Comparison of ENCODE assay signal across 21 cellular contexts in genomic region chr9:133786936-133787748, GRCh38. TPM values are rescaled to one million over a fixed set of nuclear protein-coding genes. Genes with fewer than 3 reads are reported as not detected.
A peak's percentile ranks its signal among the peaks of the same experiment; 100 is the strongest.
DNase-seq lines count a peak whose midpoint lies in the region; ATAC-seq, FAIRE-seq and TF ChIP-seq lines count a peak whose summit lies in the region.
"Had no signal": no experiment of that assay in that cellular context is flagged by ENCODE, and none has a peak within 500 bp of the region (broad histone marks: within the 10 kb centered on the region; RNA-seq: fewer than 3 reads in every experiment).

No MANE protein-coding gene starts in this region.

- H2AFZ ChIP-seq in Loucy (ENCODE audit: low read length) (no peak overlapping the region), astrocyte (ENCODE audit: low read depth, low read length) (no peak overlapping the region)

- FAIRE-seq in astrocyte (lab: Jason Lieb, UNC), result no peak
- FAIRE-seq: RCC 7860 had no signal

- no peak overlapping the region for H3K27ac ChIP-seq in astrocyte (ENCODE audit: low read depth, low read length)
- H3K27ac ChIP-seq in spleen, result peak overlapping the region; percentile 13 to 86 (median 71)
- H3K27ac ChIP-seq: breast epithelium, left ventricle myocardium inferior, right atrium auricular region, upper lobe of left lung had no signal

- H4K20me1 ChIP-seq in Loucy (ENCODE audit: insufficient read depth, low read length, poor library complexity, severe bottlenecking), result no peaks in the 10 kb centered on the region
- H4K20me1 ChIP-seq in astrocyte (ENCODE audit: insufficient read depth, low read length), result peaks cover 25% of the 10 kb centered on the region

- H3K9ac ChIP-seq in Loucy (ENCODE audit: low read depth, low read length, poor library complexity, severe bottlenecking), result peak overlapping the region; percentile 24
- H3K9ac ChIP-seq in astrocyte (ENCODE audit: low read length), result no peak overlapping the region

- peaks cover 3% of the 10 kb centered on the region; the same call in 1 of the 2 replicates for H3K36me3 ChIP-seq in Loucy (ENCODE audit: insufficient read depth, low read length)
- H3K36me3 ChIP-seq in astrocyte (ENCODE audit: insufficient read depth, low read length), result peaks cover 4% of the 10 kb centered on the region
- peaks cover 0 to 73% (median 3%) of the 10 kb centered on the region in 6 donors for H3K36me3 ChIP-seq in spleen
- H3K36me3 ChIP-seq: breast epithelium, right atrium auricular region had no signal

- no peaks in the 10 kb centered on the region for H3K36me3 Mint-ChIP-seq in activated naive CD8-positive, alpha-beta T cell treated with anti-CD3 and anti-CD28 coated beads for 36 hours
- H3K36me3 Mint-ChIP-seq in activated naive CD8-positive, alpha-beta T cell treated with anti-CD3 and anti-CD28 coated beads, Interleukin-2, amount 50 U/mL, for 24 hours (ENCODE audit: low read depth), result no peaks in the 10 kb centered on the region
- H3K36me3 Mint-ChIP-seq in astrocyte (ENCODE audit: low read depth, unreplicated experiment), result peaks cover 10% of the 10 kb centered on the region
- H3K36me3 Mint-ChIP-seq: activated naive CD4-positive, alpha-beta T cell treated with anti-CD3 and anti-CD28 coated beads, Interleukin-2, amount 50 U/mL, for 24 hours had no signal

- H3K9me2 ChIP-seq in Loucy (replicated peaks; ENCODE audit: low read depth, low read length), result no peaks in the 10 kb centered on the region

- H3K27me3 ChIP-seq in Loucy (ENCODE audit: insufficient read depth, low read length, poor library complexity, severe bottlenecking) (no peaks in the 10 kb centered on the region), astrocyte (ENCODE audit: insufficient read depth, low read length) (no peaks in the 10 kb centered on the region), spleen (replicated peaks in 1 of 7) (peaks cover 0 to 68% (median 0%) of the 10 kb centered on the region in 7 donors)
- H3K27me3 ChIP-seq: breast epithelium, right atrium auricular region, upper lobe of left lung had no signal

- H3K4me1 ChIP-seq in Loucy (ENCODE audit: insufficient read depth, low read length, poor library complexity, severe bottlenecking) (peaks cover 27% of the 10 kb centered on the region), astrocyte (ENCODE audit: insufficient read depth, low read length) (peaks cover 3% of the 10 kb centered on the region), spleen (peaks cover 15 to 85% (median 74%) of the 10 kb centered on the region in 6 donors)
- H3K4me1 ChIP-seq: breast epithelium had no signal

- H3K4me3 ChIP-seq in Loucy (ENCODE audit: low read length, poor library complexity, severe bottlenecking) (peak overlapping the region; percentile 37), astrocyte (ENCODE audit: insufficient read depth, low read depth, low read length) (no peak overlapping the region), spleen (peak overlapping the region in 1 of 8 donors; percentile 22)
- H3K4me3 ChIP-seq: breast epithelium, left ventricle myocardium inferior, right atrium auricular region, upper lobe of left lung had no signal

- WGBS in spleen, 5 donors, result 76 to 83% (median 78%) methylated on average over 13 to 16 of the region's 16 CpGs

- no peaks in the 10 kb centered on the region for H3K9me3 ChIP-seq in Loucy (ENCODE audit: insufficient read depth, low read depth, low read length)
- no peaks in the 10 kb centered on the region for H3K9me3 ChIP-seq in astrocyte (ENCODE audit: insufficient read depth, low read depth, low read length)
- H3K9me3 ChIP-seq in spleen, result no peaks in the 10 kb centered on the region
- H3K9me3 ChIP-seq: breast epithelium, left ventricle myocardium inferior, right atrium auricular region, upper lobe of left lung had no signal

- no peak overlapping the region for H3K4me3 Mint-ChIP-seq in activated naive CD8-positive, alpha-beta T cell treated with anti-CD3 and anti-CD28 coated beads for 36 hours
- no peak overlapping the region for H3K4me3 Mint-ChIP-seq in activated naive CD8-positive, alpha-beta T cell treated with anti-CD3 and anti-CD28 coated beads, Interleukin-2, amount 50 U/mL, for 24 hours
- no peak overlapping the region for H3K4me3 Mint-ChIP-seq in astrocyte (ENCODE audit: unreplicated experiment)
- H3K4me3 Mint-ChIP-seq: activated naive CD4-positive, alpha-beta T cell treated with anti-CD3 and anti-CD28 coated beads, Interleukin-2, amount 50 U/mL, for 24 hours; CD4-positive, alpha-beta T cell; stimulated activated naive CD8-positive, alpha-beta T cell treated with anti-CD3 and anti-CD28 coated beads, Interleukin-15, amount 100 ng/mL, for 72 hours had no signal

- no peak for ATAC-seq in activated naive CD8-positive, alpha-beta T cell treated with anti-CD3 and anti-CD28 coated beads, Interleukin-2, amount 50 U/mL, for 24 hours
- ATAC-seq in HG03045 (IDR thresholded peaks at IDR 0.05; ENCODE audit: unreplicated experiment), result no peak
- ATAC-seq: stimulated activated naive CD8-positive, alpha-beta T cell treated with anti-CD3 and anti-CD28 coated beads, Interleukin-15, amount 100 ng/mL, for 72 hours had no signal

- no peak for TF ChIP-seq POLR2A in spleen (IDR thresholded peaks at IDR 0.05)

- no peaks in the 10 kb centered on the region for H3K79me2 ChIP-seq in Loucy (ENCODE audit: insufficient read depth, low read length)
- no peaks in the 10 kb centered on the region for H3K79me2 ChIP-seq in astrocyte (ENCODE audit: insufficient read depth, low read length)

- no peaks in the 10 kb centered on the region for H3K9me3 Mint-ChIP-seq in activated naive CD8-positive, alpha-beta T cell treated with anti-CD3 and anti-CD28 coated beads for 36 hours
- no peaks in the 10 kb centered on the region for H3K9me3 Mint-ChIP-seq in activated naive CD8-positive, alpha-beta T cell treated with anti-CD3 and anti-CD28 coated beads, Interleukin-2, amount 50 U/mL, for 24 hours
- H3K9me3 Mint-ChIP-seq in astrocyte (ENCODE audit: unreplicated experiment), result no peaks in the 10 kb centered on the region
- H3K9me3 Mint-ChIP-seq: activated naive CD4-positive, alpha-beta T cell treated with anti-CD3 and anti-CD28 coated beads, Interleukin-2, amount 50 U/mL, for 24 hours; CD4-positive, alpha-beta T cell; stimulated activated naive CD8-positive, alpha-beta T cell treated with anti-CD3 and anti-CD28 coated beads, Interleukin-15, amount 100 ng/mL, for 72 hours had no signal

- no peak for DNase-seq in activated naive CD8-positive, alpha-beta T cell treated with anti-CD3 and anti-CD28 coated beads for 36 hours
- no peak for DNase-seq in activated naive CD8-positive, alpha-beta T cell treated with anti-CD3 and anti-CD28 coated beads, Interleukin-2, amount 50 U/mL, for 24 hours
- DNase-seq in astrocyte (ENCODE audit: low read depth) (no peak), spleen (no peak), NCI-H2171 treated with DMSO at 0.1 percent for 48 hours (lab: John Stamatoyannopoulos, UW) (no peak), NCI-H774 (lab: John Stamatoyannopoulos, UW) (no peak)
- DNase-seq: activated CD4-positive, alpha-beta T cell treated with anti-CD3 and anti-CD28 coated beads, Interleukin-2, amount 50 U/mL, for 4 hours; activated T-cell treated with anti-CD3 and anti-CD28 coated beads, Interleukin-2, amount 50 U/mL, for 1 hour; CD4-positive, alpha-beta T cell; DMS79; NCI-H146; occipital lobe; stimulated activated naive CD8-positive, alpha-beta T cell treated with anti-CD3 and anti-CD28 coated beads, Interleukin-15, amount 100 ng/mL, for 72 hours had no signal

- 0 out of 2 replicates have a peak, but pooled peaks cover 2% of the 10 kb centered on the region for H3F3A ChIP-seq in Loucy (ENCODE audit: low read depth)

- peak overlapping the region; percentile 29 for H3K27ac Mint-ChIP-seq in activated naive CD8-positive, alpha-beta T cell treated with anti-CD3 and anti-CD28 coated beads for 36 hours
- no peak overlapping the region for H3K27ac Mint-ChIP-seq in activated naive CD8-positive, alpha-beta T cell treated with anti-CD3 and anti-CD28 coated beads, Interleukin-2, amount 50 U/mL, for 24 hours
- peak overlapping the region; percentile 62 for H3K27ac Mint-ChIP-seq in astrocyte (ENCODE audit: unreplicated experiment)
- H3K27ac Mint-ChIP-seq: activated naive CD4-positive, alpha-beta T cell treated with anti-CD3 and anti-CD28 coated beads, Interleukin-2, amount 50 U/mL, for 24 hours; CD4-positive, alpha-beta T cell had no signal

- peak overlapping the region; percentile 81 for H3K4me2 ChIP-seq in Loucy (ENCODE audit: low read depth, low read length, poor library complexity, severe bottlenecking)
- H3K4me2 ChIP-seq in astrocyte (ENCODE audit: low read length), result no peak overlapping the region

- H3K4me1 Mint-ChIP-seq in activated naive CD8-positive, alpha-beta T cell treated with anti-CD3 and anti-CD28 coated beads for 36 hours, result peaks cover 1% of the 10 kb centered on the region
- H3K4me1 Mint-ChIP-seq in activated naive CD8-positive, alpha-beta T cell treated with anti-CD3 and anti-CD28 coated beads, Interleukin-2, amount 50 U/mL, for 24 hours, result peaks cover 9% of the 10 kb centered on the region
- H3K4me1 Mint-ChIP-seq in astrocyte (ENCODE audit: low read depth, unreplicated experiment), result peaks cover 4% of the 10 kb centered on the region
- H3K4me1 Mint-ChIP-seq: activated naive CD4-positive, alpha-beta T cell treated with anti-CD3 and anti-CD28 coated beads, Interleukin-2, amount 50 U/mL, for 24 hours had no signal

- intact Hi-C loops in spleen (cut with DNase I; ENCODE audit: low total_unique reads), result no loop called here

- no peak for TF ChIP-seq CTCF in Loucy (conservative IDR thresholded peaks at IDR 0.05; ENCODE audit: low read length)
- TF ChIP-seq CTCF in astrocyte (IDR thresholded peaks at IDR 0.05; ENCODE audit: insufficient read depth, low read depth, low read length), result no peak
- TF ChIP-seq CTCF in spleen (IDR thresholded peaks at IDR 0.05 in 8 of 11, conservative IDR thresholded peaks at IDR 0.05 in 3 of 11), result no peak

- H3K27me3 Mint-ChIP-seq in activated naive CD8-positive, alpha-beta T cell treated with anti-CD3 and anti-CD28 coated beads for 36 hours, result peaks cover 12% of the 10 kb centered on the region
- no peaks in the 10 kb centered on the region for H3K27me3 Mint-ChIP-seq in activated naive CD8-positive, alpha-beta T cell treated with anti-CD3 and anti-CD28 coated beads, Interleukin-2, amount 50 U/mL, for 24 hours
- H3K27me3 Mint-ChIP-seq in astrocyte (ENCODE audit: low read depth, unreplicated experiment), result no peaks in the 10 kb centered on the region
- H3K27me3 Mint-ChIP-seq: activated naive CD4-positive, alpha-beta T cell treated with anti-CD3 and anti-CD28 coated beads, Interleukin-2, amount 50 U/mL, for 24 hours; CD4-positive, alpha-beta T cell had no signal

RNA-seq across cellular contexts. Expression of gene SARDH, which starts 49.0 kb away (rescaled TPM):
- 1 to 10 TPM; 2.3 to 2.7 TPM for total RNA-seq in activated naive CD8-positive, alpha-beta T cell treated with anti-CD3 and anti-CD28 coated beads for 36 hours
- 2.8 and 3.7 TPM in 2 replicates for total RNA-seq in astrocyte
- total RNA-seq in spleen, result 1 to 10 TPM; 1.0 to 4.5 (median 3.1) TPM
- polyA plus RNA-seq in spleen, result 1 to 10 TPM; 1.3 to 1.5 (median 1.5) TPM
